Comparison of ENCODE assay signal across 20 cellular contexts in the genomic region with DNA sequence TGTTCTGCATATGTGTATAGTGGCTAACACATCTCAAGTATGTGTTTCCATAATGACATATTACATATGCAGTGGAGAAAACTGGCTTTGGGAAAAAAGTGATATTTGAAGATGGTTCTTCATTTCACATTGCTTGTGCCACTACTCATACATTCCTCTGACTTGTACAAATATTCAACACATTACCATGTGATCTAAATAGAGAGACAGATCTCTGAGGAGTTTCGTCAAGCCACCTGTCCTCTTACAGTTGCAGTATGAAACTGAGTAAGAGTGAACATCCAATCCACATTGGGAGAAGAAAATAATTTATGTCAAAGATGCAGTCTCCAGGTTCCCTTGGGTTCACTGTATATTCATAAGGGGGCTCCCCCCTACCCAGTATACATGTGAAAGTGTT.
DNase-seq lines count a peak whose midpoint lies in the region; ATAC-seq and TF ChIP-seq lines count a peak whose summit lies in the region.
"Had no signal": no experiment of that assay in that cellular context is flagged by ENCODE, and none has a peak within 500 bp of the region (broad histone marks: within the 10 kb centered on the region; RNA-seq: fewer than 3 reads in every experiment).

No MANE protein-coding gene starts in this region.

- DNase-seq in LHCN-M2 (ENCODE audit: low read depth): peak; percentile 32
- peak; percentile 4 for DNase-seq in brain microvascular endothelial cell
- peak; percentile 42 for DNase-seq in kidney tubule cell (ENCODE audit: low spot score)
- DNase-seq in KG1 (lab: John Stamatoyannopoulos, UW): no peak
- DNase-seq in NK-92 (lab: John Stamatoyannopoulos, UW; ENCODE audit: unreplicated experiment): no peak
- DNase-seq in ACHN: no peak
- DNase-seq: 8988T; CD4-positive, CD25-positive, alpha-beta regulatory T cell; CD8-positive, alpha-beta memory T cell; COR-L47; DMS 273 treated with DMSO at 0.1 percent for 48 hours; GDM1; GOT3; H7; HFFc6 had no signal

- no peaks in the 10 kb centered on the region for H3K27me3 ChIP-seq in OCI-LY3 (ENCODE audit: low read depth, low read length)
- no peaks in the 10 kb centered on the region for H3K27me3 ChIP-seq in brain microvascular endothelial cell (replicated peaks)
- H3K27me3 ChIP-seq: BLaER1 treated with 17β-estradiol and CSF1 and Interleukin-3, amounts not matched to agents 10 nM and 100 nM had no signal

- in situ Hi-C loops in brain microvascular endothelial cell (cut with HindIII; ENCODE audit: low pct_ligation_motif_present, low sequenced_read_pairs) (no loop called here), ACHN (cut with HindIII; ENCODE audit: low pct_ligation_motif_present, low pct_unique_long_range_greater_than_20kb, low sequenced_read_pairs) (no loop called here)

- H3K36me3 ChIP-seq in OCI-LY3 (replicated peaks; ENCODE audit: low read depth, low read length): no peaks in the 10 kb centered on the region
- H3K36me3 ChIP-seq in brain microvascular endothelial cell (replicated peaks): no peaks in the 10 kb centered on the region
- H3K36me3 ChIP-seq: BLaER1 treated with 17β-estradiol and CSF1 and Interleukin-3, amounts not matched to agents 10 nM and 100 nM had no signal

- TF ChIP-seq CTCF in OCI-LY3 (IDR thresholded peaks at IDR 0.05; ENCODE audit: low read depth, low read length) (no peak), brain microvascular endothelial cell (IDR thresholded peaks at IDR 0.05; ENCODE audit: low read depth, low read length, missing control alignments) (no peak)

- peak overlapping the region; percentile 21 for H3K4me2 ChIP-seq in OCI-LY3 (ENCODE audit: low read length)

- no peak overlapping the region for H2AFZ ChIP-seq in OCI-LY3 (ENCODE audit: low read depth, low read length)

- H3K9ac ChIP-seq in OCI-LY3 (ENCODE audit: low read length): no peak overlapping the region
- H3K9ac ChIP-seq: BLaER1 treated with 17β-estradiol and CSF1 and Interleukin-3, amounts not matched to agents 10 nM and 100 nM had no signal

- H3K4me1 ChIP-seq in OCI-LY3 (ENCODE audit: low read length): peaks cover 28% of the 10 kb centered on the region

- H3K4me3 ChIP-seq in OCI-LY3 (ENCODE audit: low read length) (no peak overlapping the region), brain microvascular endothelial cell (ENCODE audit: low read depth, low read length) (no peak overlapping the region)
- H3K4me3 ChIP-seq: BLaER1 treated with 17β-estradiol and CSF1 and Interleukin-3, amounts not matched to agents 10 nM and 100 nM had no signal

- no peak for ATAC-seq in GM21723 (IDR thresholded peaks at IDR 0.05; ENCODE audit: unreplicated experiment)
- ATAC-seq: HCT116, HepG2 had no signal

- no peaks in the 10 kb centered on the region for H3K9me3 ChIP-seq in OCI-LY3 (ENCODE audit: insufficient read depth, low read length)
- H3K9me3 ChIP-seq: BLaER1 treated with 17β-estradiol and CSF1 and Interleukin-3, amounts not matched to agents 10 nM and 100 nM had no signal

- H3K79me2 ChIP-seq in OCI-LY3 (ENCODE audit: low read length): no peaks in the 10 kb centered on the region

- H3K27ac ChIP-seq in OCI-LY3 (ENCODE audit: low read length) (0 out of 2 replicates have a peak overlapping the region, but pooled peaks have one; percentile 12), brain microvascular endothelial cell (no peak overlapping the region)
- H3K27ac ChIP-seq: BLaER1 treated with 17β-estradiol and CSF1 and Interleukin-3, amounts not matched to agents 10 nM and 100 nM had no signal

- no peaks in the 10 kb centered on the region for H4K20me1 ChIP-seq in OCI-LY3 (ENCODE audit: insufficient read depth, low read length)
- H4K20me1 ChIP-seq: BLaER1 treated with 17β-estradiol and CSF1 and Interleukin-3, amounts not matched to agents 10 nM and 100 nM had no signal

Comparison
In these comparisons a context has a peak if more than half of its experiments do, and no peak if none do; other contexts are left out.
1. DNase-seq: peak in LHCN-M2 (single experiment), brain microvascular endothelial cell (single experiment) and kidney tubule cell (single experiment); none in KG1 (single experiment), NK-92 (single experiment) and ACHN (single experiment).